Comparison of ENCODE assay signal across 8 cellular contexts in the genomic region with DNA sequence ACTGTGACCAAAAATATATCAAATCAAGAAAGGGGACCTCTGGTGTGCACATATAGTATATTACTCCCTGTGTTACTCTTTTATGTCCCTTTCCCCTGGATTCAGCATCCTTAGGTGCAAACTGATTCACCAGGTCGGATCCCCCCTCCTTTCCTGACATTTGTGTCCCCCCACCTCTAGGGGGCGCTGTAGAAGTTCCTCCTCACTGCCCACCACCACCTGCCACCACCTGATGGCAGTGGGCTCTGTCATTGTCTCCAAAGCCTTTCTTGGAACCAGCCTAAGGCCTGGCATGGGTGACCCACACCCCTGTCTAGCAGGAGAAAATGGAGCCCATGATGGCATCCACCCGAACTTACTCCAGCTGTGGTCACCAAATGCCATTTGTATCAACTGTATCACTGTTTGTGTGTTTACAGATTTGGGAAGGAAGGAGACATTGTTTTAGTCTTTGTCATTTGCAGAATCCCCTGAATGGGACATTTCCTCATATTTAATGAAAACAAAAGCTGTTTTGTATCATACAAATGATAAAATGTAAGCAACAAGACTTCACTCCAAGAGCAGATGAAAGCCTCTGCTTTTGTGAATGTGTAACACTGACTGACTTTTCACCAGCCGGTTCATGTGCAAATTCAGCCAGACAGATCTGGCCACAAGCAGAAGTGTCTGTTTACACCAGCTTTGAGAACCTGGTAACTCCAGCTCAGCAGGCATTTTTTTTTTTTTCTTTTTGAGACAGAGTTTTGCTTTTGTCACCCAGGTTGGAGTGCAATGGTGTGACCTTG.
DNase-seq lines count a peak whose midpoint lies in the region; ATAC-seq and TF ChIP-seq lines count a peak whose summit lies in the region.

No MANE protein-coding gene starts in this region.

- no peak overlapping the region for H3K27ac ChIP-seq in CD8-positive, alpha-beta memory T cell (ENCODE audit: low read depth, low read length)
- peak overlapping the region; percentile 9; the same call in 1 of the 2 replicates for H3K27ac ChIP-seq in IMR-90 (ENCODE audit: insufficient read depth, low read length)
- peak overlapping the region in 2 of 12 donors; percentile 8 to 16 for H3K27ac ChIP-seq in heart left ventricle

- no peaks in the 10 kb centered on the region for H3K4me1 ChIP-seq in CD8-positive, alpha-beta memory T cell (ENCODE audit: insufficient read depth, low read length)
- H3K4me1 ChIP-seq in IMR-90 (ENCODE audit: control insufficient read depth, insufficient read depth, low read length) (no peaks in the 10 kb centered on the region; the same call in 1 of the 2 replicates), heart left ventricle (peaks cover 0 to 6% (median 0%) of the 10 kb centered on the region in 12 donors)

- no peak overlapping the region for H4K8ac ChIP-seq in IMR-90 (ENCODE audit: low read depth in 2 of 2, low read length in 2 of 2)

- ATAC-seq in IMR-90 (ENCODE audit: low read depth) (peak; percentile 48; the same call in 1 of the 2 replicates), heart left ventricle (peak in 2 of 4 donors; percentile 10 to 32), HG03196 (IDR thresholded peaks at IDR 0.05; ENCODE audit: unreplicated experiment) (no peak), HG03354 (IDR thresholded peaks at IDR 0.05; ENCODE audit: poor library complexity, severe bottlenecking, unreplicated experiment) (no peak)

- H4K5ac ChIP-seq in IMR-90 (ENCODE audit: low read depth, low read length), result no peak overlapping the region

- TF ChIP-seq POLR2A in IMR-90 (IDR thresholded peaks at IDR 0.05; ENCODE audit: low read depth, low read length) (no peak), heart left ventricle (IDR thresholded peaks at IDR 0.05) (no peak)

- no peaks in the 10 kb centered on the region for H3K79me1 ChIP-seq in IMR-90 (ENCODE audit: low read depth in 1 of 2, low read length in 2 of 2)

- no peak overlapping the region for H2BK20ac ChIP-seq in IMR-90 (ENCODE audit: low read depth, low read length)

- intact Hi-C loops in IMR-90 (cut with micrococcal nuclease) (loop anchor here (5.0 kb wide), 1 partner anchor 158 kb away; no protein-coding TSS in a partner anchor), heart left ventricle (cut with DNase I) (no loop called here)

- POLR2A ChIA-PET in CD8-positive, alpha-beta memory T cell (lab: Charles Lee), result interaction anchor here (1.3 kb wide), 1 partner anchor 18 kb away, joined by 3 read pairs; no protein-coding TSS in a partner anchor
- POLR2A ChIA-PET in IMR-90 (lab: Charles Lee; ENCODE audit: unreplicated experiment), result no interaction called here

- no peak overlapping the region for H2AK5ac ChIP-seq in IMR-90 (ENCODE audit: low read depth, low read length)

- H3K18ac ChIP-seq in IMR-90 (ENCODE audit: low read depth, low read length), result no peak overlapping the region

- H3K9me3 ChIP-seq in CD8-positive, alpha-beta memory T cell (ENCODE audit: low read length), result no peaks in the 10 kb centered on the region
- H3K9me3 ChIP-seq in IMR-90 (ENCODE audit: control insufficient read depth, insufficient read depth, low read length), result no peaks in the 10 kb centered on the region
- no peaks in the 10 kb centered on the region for H3K9me3 ChIP-seq in heart left ventricle

- peak in 4 of 5 donors; percentile 21 to 50 (median 38) for DNase-seq in CD8-positive, alpha-beta memory T cell
- DNase-seq in IMR-90 (peak; percentile 20), heart left ventricle (no peak), NCI-H1048 (lab: John Stamatoyannopoulos, UW) (no peak)
- DNase-seq in activated CD8-positive, alpha-beta memory T cell treated with anti-CD3 and anti-CD28 coated beads, Interleukin-2, amount 50 U/mL, for 48 hours, result peak; percentile 78
- DNase-seq in stimulated activated CD8-positive, alpha-beta memory T cell treated with anti-CD3 and anti-CD28 coated beads, Interleukin-2, amount 100 ng/mL, for 48 hours (ENCODE audit: low read depth in 2 of 2), result peak; percentile 23 to 26

- WGBS in IMR-90 (ENCODE audit: extremely low coverage in 2 of 2, insufficient read length in 1 of 2), 2 experiments, result 58% methylated on average over 2 of the region's 4 CpGs; no CpG with 5 or more reads in 1 of the 2 experiments
- WGBS in heart left ventricle, 4 donors, result 57 to 64% (median 62%) methylated on average over 4 of the region's 4 CpGs

- H3K27ac Mint-ChIP-seq in CD8-positive, alpha-beta memory T cell, result peak overlapping the region in 6 of 8 donors; percentile 5 to 76 (median 39)

- H3K9me3 Mint-ChIP-seq in CD8-positive, alpha-beta memory T cell, result no peaks in the 10 kb centered on the region

- H2BK15ac ChIP-seq in IMR-90 (ENCODE audit: low read depth, low read length), result no peak overlapping the region

- H3K14ac ChIP-seq in IMR-90 (replicated peaks; ENCODE audit: low read depth, low read length), result no peak overlapping the region

- H4K91ac ChIP-seq in IMR-90 (ENCODE audit: insufficient read depth, low read depth, low read length), result no peak overlapping the region

- no peaks in the 10 kb centered on the region for H3K27me3 Mint-ChIP-seq in CD8-positive, alpha-beta memory T cell

- no peak overlapping the region for H2BK120ac ChIP-seq in IMR-90 (ENCODE audit: low read depth, low read length)

- no TSS peak for BruUV-seq in IMR-90 (replicated peaks; lab: Mats Ljungman, UMichigan)

- peaks cover 0 to 4% (median 0%) of the 10 kb centered on the region in 3 donors for H3K36me3 Mint-ChIP-seq in CD8-positive, alpha-beta memory T cell

- peaks cover 8 to 27% (median 15%) of the 10 kb centered on the region in 3 donors for H3K4me1 Mint-ChIP-seq in CD8-positive, alpha-beta memory T cell

- CTCF ChIA-PET in CD8-positive, alpha-beta memory T cell (lab: Charles Lee), result interaction anchor here (0.7 to 1.4 kb wide), 5 partner anchors 9 to 180 kb away, joined by 3 to 5 read pairs (median 3); partner anchors contain the start of gene SESN1
- CTCF ChIA-PET in IMR-90 (lab: Yijun Ruan, JAX), result interaction anchor here (0.8 to 1.0 kb wide), 4 partner anchors 9 to 31 kb away, joined by 3 to 10 read pairs (median 5); no protein-coding TSS in a partner anchor

- no peaks in the 10 kb centered on the region for H3K27me3 ChIP-seq in CD8-positive, alpha-beta memory T cell (ENCODE audit: insufficient read depth, low read length, poor library complexity, severe bottlenecking)
- H3K27me3 ChIP-seq in IMR-90 (ENCODE audit: control insufficient read depth, insufficient read depth, low read length), result peaks cover 1% of the 10 kb centered on the region; the same call in 1 of the 2 replicates
- H3K27me3 ChIP-seq in heart left ventricle, result no peaks in the 10 kb centered on the region

- H3K56ac ChIP-seq in IMR-90 (ENCODE audit: extremely low read depth, insufficient read depth, low read length), result no peak overlapping the region

- TF ChIP-seq RAD21 in IMR-90 (IDR thresholded peaks at IDR 0.05; ENCODE audit: low read length), result no peak

- no peaks in the 10 kb centered on the region for H3K36me3 ChIP-seq in CD8-positive, alpha-beta memory T cell (ENCODE audit: insufficient read depth, low read length)
- H3K36me3 ChIP-seq in IMR-90 (ENCODE audit: control insufficient read depth, insufficient read depth, low read length) (no peaks in the 10 kb centered on the region), heart left ventricle (no peaks in the 10 kb centered on the region)

- dilution Hi-C loops in IMR-90 (cut with HindIII; ENCODE audit: low sequenced_read_pairs, unreplicated experiment), result no loop called here

- H2BK5ac ChIP-seq in IMR-90 (ENCODE audit: low read depth, low read length, poor library complexity, severe bottlenecking), result no peak overlapping the region

- no peak overlapping the region for H3K23ac ChIP-seq in IMR-90 (ENCODE audit: low read depth, low read length)

- H2AK9ac ChIP-seq in IMR-90 (replicated peaks; ENCODE audit: low read depth, low read length, poor library complexity), result no peak overlapping the region

- in situ Hi-C loops in IMR-90 (cut with MboI; ENCODE audit: low sequenced_read_pairs), result no loop called here

- no peak overlapping the region for H2AFZ ChIP-seq in IMR-90 (replicated peaks; ENCODE audit: low read length, poor library complexity)

- H3K4me3 ChIP-seq in CD8-positive, alpha-beta memory T cell (ENCODE audit: low read length), result no peak overlapping the region
- H3K4me3 ChIP-seq in IMR-90 (ENCODE audit: insufficient read depth, low read depth, low read length) (no peak overlapping the region), heart left ventricle (no peak overlapping the region)

- no peaks in the 10 kb centered on the region for H4K20me1 ChIP-seq in IMR-90 (ENCODE audit: insufficient read depth, low read length)

- H3K4me3 Mint-ChIP-seq in CD8-positive, alpha-beta memory T cell, result no peak overlapping the region

- no peak overlapping the region for H3K4ac ChIP-seq in IMR-90 (ENCODE audit: low read depth, low read length)

- no peaks in the 10 kb centered on the region for H3K9me1 ChIP-seq in IMR-90 (ENCODE audit: insufficient read depth, low read length)

- H3K9ac ChIP-seq in IMR-90 (ENCODE audit: low read depth, low read length), result no peak overlapping the region

- H3K4me2 ChIP-seq in IMR-90 (ENCODE audit: low read depth, low read length), result no peak overlapping the region

- TF ChIP-seq CTCF in IMR-90 (conservative IDR thresholded peaks at IDR 0.05; ENCODE audit: low read depth, low read length) (peak; percentile 41), heart left ventricle (IDR thresholded peaks at IDR 0.05) (peak in 11 of 12 donors; percentile 12 to 51 (median 38))

TF ChIP-seq in IMR-90, 13 proteins besides CTCF, POLR2A, EP300 and RAD21 (continues in another document):
- no peak for TF ChIP-seq NFE2L2 (IDR thresholded peaks at IDR 0.05; ENCODE audit: low read depth, low read length)
- no peak for TF ChIP-seq RCOR1 (IDR thresholded peaks at IDR 0.05; ENCODE audit: insufficient replicate concordance, low read length)
- TF ChIP-seq RFX5 (IDR thresholded peaks at IDR 0.05; ENCODE audit: low read depth, low read length), result no peak
- no peak for TF ChIP-seq FOS (IDR thresholded peaks at IDR 0.05; ENCODE audit: low read depth, low read length)
- TF ChIP-seq CHD1 (IDR thresholded peaks at IDR 0.05; ENCODE audit: low read depth, low read length), result no peak
- no peak for TF ChIP-seq SMC3 (IDR thresholded peaks at IDR 0.05; ENCODE audit: low read depth, low read length)
- TF ChIP-seq BHLHE40 (IDR thresholded peaks at IDR 0.05; ENCODE audit: low read depth, low read length), result no peak
- no peak for TF ChIP-seq MXI1 (IDR thresholded peaks at IDR 0.05; ENCODE audit: borderline replicate concordance, low read depth, low read length)
- TF ChIP-seq ELK1 (IDR thresholded peaks at IDR 0.05; ENCODE audit: borderline replicate concordance, low read depth, low read length), result no peak

Comparison
In these comparisons a context has a peak if more than half of its experiments do, and no peak if none do; other contexts are left out.
1. DNase-seq: peak in CD8-positive, alpha-beta memory T cell (4 of 5), IMR-90 (single experiment), activated CD8-positive, alpha-beta memory T cell treated with anti-CD3 and anti-CD28 coated beads, Interleukin-2, amount 50 U/mL, for 48 hours (single experiment) and stimulated activated CD8-positive, alpha-beta memory T cell treated with anti-CD3 and anti-CD28 coated beads, Interleukin-2, amount 100 ng/mL, for 48 hours (2 of 2); none in heart left ventricle (0 of 5) and NCI-H1048 (single experiment).